Comparison of ENCODE assay signal across 9 cellular contexts in the genomic region with DNA sequence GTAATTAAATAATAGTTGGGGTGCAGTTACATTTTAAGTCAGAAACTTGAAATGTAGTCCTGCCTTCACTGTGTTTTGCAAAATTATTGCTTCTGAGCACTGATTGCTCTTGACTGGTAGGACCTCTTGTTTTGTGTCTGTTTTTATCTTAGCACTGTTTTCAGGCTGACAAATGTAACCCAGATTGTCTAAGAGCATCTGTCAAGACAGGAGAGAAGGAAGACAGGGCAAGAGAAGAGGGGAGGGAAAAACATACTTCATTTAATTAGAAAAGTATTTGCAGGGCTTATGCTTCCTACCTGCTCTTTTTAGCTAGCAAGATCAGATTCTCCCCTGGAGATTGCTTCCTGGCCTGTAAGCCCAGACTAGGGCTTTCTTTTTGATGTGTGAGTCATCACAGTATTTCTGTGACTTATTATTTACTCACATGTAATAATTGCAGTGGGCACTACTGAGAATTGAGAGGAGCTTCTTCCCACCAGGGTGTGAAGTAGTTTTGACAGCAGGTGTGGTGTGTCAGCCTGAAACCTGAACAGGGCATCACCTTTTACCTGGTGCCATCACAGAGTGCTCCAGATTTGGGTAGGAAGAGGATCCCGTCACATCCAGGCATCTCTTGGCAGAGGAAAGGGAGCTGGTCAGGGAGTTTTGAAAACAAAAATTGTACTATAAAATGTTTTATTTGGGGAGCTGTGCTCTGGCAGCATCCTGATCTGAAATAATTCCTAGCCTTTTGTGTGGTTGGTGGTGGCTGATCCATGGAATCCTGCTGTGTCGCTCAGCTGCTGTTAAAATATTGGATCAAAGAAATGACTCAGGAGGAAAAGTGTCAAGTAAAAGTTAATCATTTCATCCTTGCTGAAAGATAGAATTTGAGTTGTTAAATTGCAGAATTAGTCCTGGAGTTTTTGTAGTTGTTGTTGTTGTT.
A peak's percentile ranks its signal among the peaks of the same experiment; 100 is the strongest.
DNase-seq lines count a peak whose midpoint lies in the region; ATAC-seq, FAIRE-seq and TF ChIP-seq lines count a peak whose summit lies in the region.
"Had no signal": no experiment of that assay in that cellular context is flagged by ENCODE, and none has a peak within 500 bp of the region (broad histone marks: within the 10 kb centered on the region; RNA-seq: fewer than 3 reads in every experiment).

No MANE protein-coding gene starts in this region.

- no peaks in the 10 kb centered on the region for H3K36me3 ChIP-seq in GM12878 (ENCODE audit: control insufficient read depth in 2 of 2, insufficient read depth in 2 of 2, low read length in 1 of 2)
- H3K36me3 ChIP-seq in sigmoid colon: no peaks in the 10 kb centered on the region

- ATAC-seq in GM18498 (IDR thresholded peaks at IDR 0.05; ENCODE audit: unreplicated experiment) (peak; percentile 59), GM21619 (IDR thresholded peaks at IDR 0.05; ENCODE audit: unreplicated experiment) (peak; percentile 82), GM12878 (peak; percentile 89)

- DNase-seq in LHCN-M2 (ENCODE audit: low read depth) (peak; percentile 62), GM12878 (ENCODE audit: low read depth, low spot score) (peak; percentile 50), cerebellum (ENCODE audit: low spot score) (no peak), RPMI8226 (no peak), sigmoid colon (no peak)
- DNase-seq in activated naive CD4-positive, alpha-beta T cell (lab: John Stamatoyannopoulos, UW): no peak
- DNase-seq: Caco-2 had no signal

- in situ Hi-C loops in GM12878 (cut with MboI): no loop called here

- CTCF ChIA-PET in GM12878 (lab: Yijun Ruan, JAX): no interaction called here

- H3K9me3 ChIP-seq in GM12878 (replicated peaks; ENCODE audit: control insufficient read depth, insufficient read depth, low read length) (no peaks in the 10 kb centered on the region), sigmoid colon (no peaks in the 10 kb centered on the region)
- H3K9me3 ChIP-seq: Caco-2 had no signal

- POLR2A ChIA-PET in GM12878 (lab: Charles Lee): no interaction called here

- H3K4me1 ChIP-seq in GM12878 (ENCODE audit: control insufficient read depth, insufficient read depth, low read length): peaks cover 22% of the 10 kb centered on the region
- H3K4me1 ChIP-seq in sigmoid colon: no peaks in the 10 kb centered on the region
- H3K4me1 ChIP-seq: Caco-2 had no signal

- TF ChIP-seq EP300 in GM12878 (IDR thresholded peaks at IDR 0.05; ENCODE audit: borderline replicate concordance in 1 of 2, control insufficient read depth in 1 of 2, low read depth in 2 of 2, low read length in 2 of 2) (peak in 1 of 2 experiments; percentile 71; a peak in 1 of 4 replicates), sigmoid colon (IDR thresholded peaks at IDR 0.05) (no peak)

- H3K27me3 ChIP-seq in GM12878 (replicated peaks in 1 of 2; ENCODE audit: control insufficient read depth in 2 of 2, insufficient read depth in 2 of 2, low read length in 1 of 2): no peaks in the 10 kb centered on the region
- no peaks in the 10 kb centered on the region for H3K27me3 ChIP-seq in sigmoid colon

- peak; percentile 31 for FAIRE-seq in GM12878 (lab: Jason Lieb, UNC)

- intact Hi-C loops in GM12878 (cut with micrococcal nuclease; ENCODE audit: unreplicated experiment): loop anchor here (2.0 kb wide), 1 partner anchor 74 kb away; no protein-coding TSS in a partner anchor
- intact Hi-C loops in sigmoid colon (cut with DNase I): no loop called here

- no peak overlapping the region for H3K27ac ChIP-seq in GM12878 (ENCODE audit: control insufficient read depth, insufficient read depth)
- no peak overlapping the region for H3K27ac ChIP-seq in sigmoid colon

- no TSS peak for BruUV-seq in GM12878 (replicated peaks; lab: Mats Ljungman, UMichigan)

- H3K79me2 ChIP-seq in GM12878 (ENCODE audit: control insufficient read depth, insufficient read depth, low read length): no peaks in the 10 kb centered on the region

- TF ChIP-seq RAD21 in GM12878 (IDR thresholded peaks at IDR 0.05; ENCODE audit: insufficient read depth, low read depth, low read length): no peak

- no peak overlapping the region for H2AFZ ChIP-seq in GM12878 (ENCODE audit: control insufficient read depth, low read depth, low read length)

- H3K4me3 ChIP-seq in GM12878: no peak overlapping the region
- H3K4me3 ChIP-seq in sigmoid colon: no peak overlapping the region

- peak overlapping the region; percentile 18; the same call in 1 of the 2 replicates for H3K4me2 ChIP-seq in GM12878 (ENCODE audit: control insufficient read depth, insufficient read depth)

- no peak for TF ChIP-seq CTCF in GM12878 (IDR thresholded peaks at IDR 0.05 in 2 of 3, conservative IDR thresholded peaks at IDR 0.05 in 1 of 3; ENCODE audit: control insufficient read depth in 2 of 3, extremely low read depth in 1 of 3, insufficient read depth in 1 of 3, low read depth in 3 of 3, low read length in 3 of 3)
- TF ChIP-seq CTCF in sigmoid colon (IDR thresholded peaks at IDR 0.05): no peak

- RAD21 ChIA-PET in GM12878 (lab: Charles Lee; ENCODE audit: unreplicated experiment): no interaction called here

- 100% methylated on average over 2 of the region's 2 CpGs for WGBS in GM12878 (ENCODE audit: insufficient coverage, insufficient replicate concordance, low lambda C conversion rate, missing lambda C conversion rate)
- WGBS in sigmoid colon, 2 donors: 84 to 89% methylated on average over 2 of the region's 2 CpGs

- no peak overlapping the region for H3K9ac ChIP-seq in GM12878 (ENCODE audit: control insufficient read depth, insufficient read depth, low read length)

- SMC1A ChIA-PET in GM12878 (lab: Charles Lee; ENCODE audit: uncharacterized antibody, unreplicated experiment): interaction anchor here (1.0 to 1.3 kb wide), 3 partner anchors 11 to 74 kb away, joined by 3 read pairs; no protein-coding TSS in a partner anchor

- no peaks in the 10 kb centered on the region for H4K20me1 ChIP-seq in GM12878 (ENCODE audit: control insufficient read depth, insufficient read depth)

- TF ChIP-seq POLR2A in GM12878 (IDR thresholded peaks at IDR 0.05; ENCODE audit: low read depth, low read length) (no peak), sigmoid colon (IDR thresholded peaks at IDR 0.05) (no peak)

TF ChIP-seq in GM12878, 131 proteins besides CTCF, POLR2A, EP300 and RAD21 (continues in another document):
- TF ChIP-seq CREM (IDR thresholded peaks at IDR 0.05; ENCODE audit: low read depth): peak; percentile 27; the same call in 1 of the 2 replicates
- peak; percentile 54 for TF ChIP-seq ATF7 (IDR thresholded peaks at IDR 0.05; ENCODE audit: low read depth)
- TF ChIP-seq JUNB (IDR thresholded peaks at IDR 0.05): peak; percentile 79
- no peak for TF ChIP-seq MTA3 (IDR thresholded peaks at IDR 0.05; ENCODE audit: borderline replicate concordance, low read length)
- no peak for TF ChIP-seq ZNF384 (IDR thresholded peaks at IDR 0.05; ENCODE audit: borderline replicate concordance, low read depth, low read length)
- TF ChIP-seq ATF3 (IDR thresholded peaks at IDR 0.05; ENCODE audit: borderline replicate concordance, extremely low read depth, low read depth, low read length): no peak
- TF ChIP-seq, protein P1, sequence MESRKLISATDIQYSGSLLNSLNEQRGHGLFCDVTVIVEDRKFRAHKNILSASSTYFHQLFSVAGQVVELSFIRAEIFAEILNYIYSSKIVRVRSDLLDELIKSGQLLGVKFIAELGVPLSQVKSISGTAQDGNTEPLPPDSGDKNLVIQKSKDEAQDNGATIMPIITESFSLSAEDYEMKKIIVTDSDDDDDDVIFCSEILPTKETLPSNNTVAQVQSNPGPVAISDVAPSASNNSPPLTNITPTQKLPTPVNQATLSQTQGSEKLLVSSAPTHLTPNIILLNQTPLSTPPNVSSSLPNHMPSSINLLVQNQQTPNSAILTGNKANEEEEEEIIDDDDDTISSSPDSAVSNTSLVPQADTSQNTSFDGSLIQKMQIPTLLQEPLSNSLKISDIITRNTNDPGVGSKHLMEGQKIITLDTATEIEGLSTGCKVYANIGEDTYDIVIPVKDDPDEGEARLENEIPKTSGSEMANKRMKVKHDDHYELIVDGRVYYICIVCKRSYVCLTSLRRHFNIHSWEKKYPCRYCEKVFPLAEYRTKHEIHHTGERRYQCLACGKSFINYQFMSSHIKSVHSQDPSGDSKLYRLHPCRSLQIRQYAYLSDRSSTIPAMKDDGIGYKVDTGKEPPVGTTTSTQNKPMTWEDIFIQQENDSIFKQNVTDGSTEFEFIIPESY (IDR thresholded peaks at IDR 0.05): no peak
- TF ChIP-seq DPF2 (IDR thresholded peaks at IDR 0.05): peak; percentile 68; the same call in 1 of the 2 replicates
- TF ChIP-seq, protein P2, sequence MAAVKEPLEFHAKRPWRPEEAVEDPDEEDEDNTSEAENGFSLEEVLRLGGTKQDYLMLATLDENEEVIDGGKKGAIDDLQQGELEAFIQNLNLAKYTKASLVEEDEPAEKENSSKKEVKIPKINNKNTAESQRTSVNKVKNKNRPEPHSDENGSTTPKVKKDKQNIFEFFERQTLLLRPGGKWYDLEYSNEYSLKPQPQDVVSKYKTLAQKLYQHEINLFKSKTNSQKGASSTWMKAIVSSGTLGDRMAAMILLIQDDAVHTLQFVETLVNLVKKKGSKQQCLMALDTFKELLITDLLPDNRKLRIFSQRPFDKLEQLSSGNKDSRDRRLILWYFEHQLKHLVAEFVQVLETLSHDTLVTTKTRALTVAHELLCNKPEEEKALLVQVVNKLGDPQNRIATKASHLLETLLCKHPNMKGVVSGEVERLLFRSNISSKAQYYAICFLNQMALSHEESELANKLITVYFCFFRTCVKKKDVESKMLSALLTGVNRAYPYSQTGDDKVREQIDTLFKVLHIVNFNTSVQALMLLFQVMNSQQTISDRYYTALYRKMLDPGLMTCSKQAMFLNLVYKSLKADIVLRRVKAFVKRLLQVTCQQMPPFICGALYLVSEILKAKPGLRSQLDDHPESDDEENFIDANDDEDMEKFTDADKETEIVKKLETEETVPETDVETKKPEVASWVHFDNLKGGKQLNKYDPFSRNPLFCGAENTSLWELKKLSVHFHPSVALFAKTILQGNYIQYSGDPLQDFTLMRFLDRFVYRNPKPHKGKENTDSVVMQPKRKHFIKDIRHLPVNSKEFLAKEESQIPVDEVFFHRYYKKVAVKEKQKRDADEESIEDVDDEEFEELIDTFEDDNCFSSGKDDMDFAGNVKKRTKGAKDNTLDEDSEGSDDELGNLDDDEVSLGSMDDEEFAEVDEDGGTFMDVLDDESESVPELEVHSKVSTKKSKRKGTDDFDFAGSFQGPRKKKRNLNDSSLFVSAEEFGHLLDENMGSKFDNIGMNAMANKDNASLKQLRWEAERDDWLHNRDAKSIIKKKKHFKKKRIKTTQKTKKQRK (IDR thresholded peaks at IDR 0.05; ENCODE audit: low read depth, low read length): no peak
- no peak for TF ChIP-seq SMARCA5 (IDR thresholded peaks at IDR 0.05)
- peak; percentile 57; the same call in 1 of the 2 replicates for TF ChIP-seq NFIC (IDR thresholded peaks at IDR 0.05; ENCODE audit: low read depth, low read length)
- peak in 1 of 2 experiments; percentile 54; a peak in 1 of 4 replicates for TF ChIP-seq BHLHE40 (IDR thresholded peaks at IDR 0.05; ENCODE audit: borderline replicate concordance in 1 of 2, low read depth in 2 of 2, low read length in 1 of 2)

Comparison
In these comparisons a context has a peak if more than half of its experiments do, and no peak if none do; other contexts are left out.
1. DNase-seq: peak in LHCN-M2 (single experiment) and GM12878 (single experiment); none in cerebellum (single experiment), RPMI8226 (single experiment), activated naive CD4-positive, alpha-beta T cell (0 of 4) and sigmoid colon (single experiment).
2. Peak in every context shown above with its lines, with median percentiles within 50 percentile points of each other: ATAC-seq.